Comparison of ENCODE assay signal across 11 cellular contexts in genomic region chr2:227545990-227546389, GRCh38. TPM values are rescaled to one million over a fixed set of nuclear protein-coding genes. Genes with fewer than 3 reads are reported as not detected.
DNase-seq lines count a peak whose midpoint lies in the region; ATAC-seq and TF ChIP-seq lines count a peak whose summit lies in the region.
"Had no signal": no experiment of that assay in that cellular context is flagged by ENCODE, and none has a peak within 500 bp of the region (broad histone marks: within the 10 kb centered on the region; RNA-seq: fewer than 3 reads in every experiment).

No MANE protein-coding gene starts in this region.

- CTCF ChIA-PET in CD4-positive, alpha-beta memory T cell (lab: Charles Lee; ENCODE audit: partially characterized antibody) = interaction anchor here (1.1 to 1.7 kb wide), 2 partner anchors 9 to 66 kb away, joined by 4 read pairs; no protein-coding TSS in a partner anchor

- no peak overlapping the region for H3K4me3 Mint-ChIP-seq in CD4-positive, alpha-beta memory T cell
- H3K4me3 Mint-ChIP-seq: nephron progenitor cell had no signal

- DNase-seq in CD4-positive, alpha-beta memory T cell = peak in 3 of 5 donors; percentile 1 to 37 (median 4)
- DNase-seq in SK-N-DZ (ENCODE audit: low spot score) (peak; percentile 2), foreskin keratinocyte (no peak), HK-2 (ENCODE audit: unreplicated experiment) (no peak)
- no peak for DNase-seq in activated CD8-positive, alpha-beta memory T cell treated with anti-CD3 and anti-CD28 coated beads for 24 hours
- DNase-seq: NCI-H1048, nephron progenitor cell had no signal

- TF ChIP-seq CTCF in GM12875 (IDR thresholded peaks at IDR 0.05; ENCODE audit: borderline replicate concordance, insufficient read depth, low read depth, low read length) (peak; percentile 46; the same call in 1 of the 2 replicates), foreskin keratinocyte (conservative IDR thresholded peaks at IDR 0.05) (peak; percentile 32)

- H3K27me3 Mint-ChIP-seq in CD4-positive, alpha-beta memory T cell = no peaks in the 10 kb centered on the region

- H3K27ac Mint-ChIP-seq in CD4-positive, alpha-beta memory T cell = no peak overlapping the region
- H3K27ac Mint-ChIP-seq: nephron progenitor cell had no signal

- peaks cover 58 to 74% of the 10 kb centered on the region in 2 donors for H3K36me3 Mint-ChIP-seq in CD4-positive, alpha-beta memory T cell

- no peaks in the 10 kb centered on the region for H3K27me3 ChIP-seq in CD4-positive, alpha-beta memory T cell (ENCODE audit: insufficient read depth, low read length)
- H3K27me3 ChIP-seq in foreskin keratinocyte = no peaks in the 10 kb centered on the region

- peaks cover 0 to 6% (median under 1%) of the 10 kb centered on the region in 8 donors for H3K9me3 Mint-ChIP-seq in CD4-positive, alpha-beta memory T cell

- no peaks in the 10 kb centered on the region for H3K4me1 ChIP-seq in CD4-positive, alpha-beta memory T cell (ENCODE audit: insufficient read depth, low read length)
- H3K4me1 ChIP-seq in foreskin keratinocyte = no peaks in the 10 kb centered on the region

- no peak overlapping the region for H3K4me3 ChIP-seq in CD4-positive, alpha-beta memory T cell (ENCODE audit: low read length in 2 of 2)
- no peak overlapping the region for H3K4me3 ChIP-seq in GM12875 (ENCODE audit: low read depth, low read length)

- no peaks in the 10 kb centered on the region for H3K9me3 ChIP-seq in CD4-positive, alpha-beta memory T cell (ENCODE audit: control insufficient read depth in 1 of 2, low read length in 2 of 2)

- intact Hi-C loops in CD4-positive, alpha-beta memory T cell (cut with micrococcal nuclease) = no loop called here

- POLR2A ChIA-PET in CD4-positive, alpha-beta memory T cell (lab: Charles Lee; ENCODE audit: partially characterized antibody) = no interaction called here

- H3K4me1 Mint-ChIP-seq in CD4-positive, alpha-beta memory T cell = peaks cover 6 to 21% (median 10%) of the 10 kb centered on the region in 4 donors
- H3K4me1 Mint-ChIP-seq: nephron progenitor cell had no signal

- peaks cover 4% of the 10 kb centered on the region for H3K36me3 ChIP-seq in CD4-positive, alpha-beta memory T cell (ENCODE audit: insufficient read depth, low read length)

- ATAC-seq in foreskin keratinocyte (peak; percentile 28), HG03469 (IDR thresholded peaks at IDR 0.05; ENCODE audit: unreplicated experiment) (no peak), GM19455 (IDR thresholded peaks at IDR 0.05; ENCODE audit: unreplicated experiment) (no peak)

- H3K27ac ChIP-seq in CD4-positive, alpha-beta memory T cell (ENCODE audit: low read depth, low read length) = no peak overlapping the region
- H3K27ac ChIP-seq in foreskin keratinocyte = no peak overlapping the region

RNA-seq across cellular contexts. Expression of gene SCYGR2, which starts 52.7 kb away (rescaled TPM):
- not detected for total RNA-seq in CD4-positive, alpha-beta memory T cell
- not detected for polyA plus RNA-seq in CD4-positive, alpha-beta memory T cell
- not detected in 2 replicates for polyA plus RNA-seq in SK-N-DZ (2014; cell fraction: cytosol; rRNA removed)
- polyA plus RNA-seq in SK-N-DZ (2014; cell fraction: nucleus; rRNA removed) = not detected in 2 replicates
- total RNA-seq in foreskin keratinocyte = not detected in 2 replicates
- not detected in 2 replicates for polyA plus RNA-seq in foreskin keratinocyte
- total RNA-seq: cerebellum had no signal

Comparison
In these comparisons a context has a peak if more than half of its experiments do, and no peak if none do; other contexts are left out.
1. DNase-seq: peak in CD4-positive, alpha-beta memory T cell (3 of 5) and SK-N-DZ (single experiment); none in foreskin keratinocyte (0 of 2), activated CD8-positive, alpha-beta memory T cell treated with anti-CD3 and anti-CD28 coated beads for 24 hours (single experiment) and HK-2 (single experiment).